ENCODE assay signal across 23 cellular contexts in genomic region chr5:139884734-139885133, GRCh38.
"Had no signal": no experiment of that assay in that cellular context is flagged by ENCODE, and none has a peak within 500 bp of the region (broad histone marks: within the 10 kb centered on the region; RNA-seq: fewer than 3 reads in every experiment).

No MANE protein-coding gene starts in this region.

- ATAC-seq: K562 had no signal

- H3K27ac ChIP-seq: HL-60, KMS-11, SJSA1, SK-N-MC had no signal

- H3K36me3 Mint-ChIP-seq: IgD-negative memory B cell had no signal

- DNase-seq: NCI-H1092, NCI-H1105 treated with DMSO at 0.1 percent for 48 hours, NCI-H1417 treated with DMSO at 0.1 percent for 48 hours, NCI-H146, NCI-H1694 treated with DMSO at 0.1 percent for 48 hours, NCI-H1930, NCI-H2081 treated with DMSO at 0.1 percent for 48 hours, NCI-H2171, NCI-H226, NCI-H446, NCI-H510A, NCI-H524 treated with DMSO at 0.1 percent for 48 hours, NCI-H69, NCI-H774, RPMI8226, SIG-M5 had no signal

- FAIRE-seq: K562, RCC 7860 had no signal

- H3K4me3 ChIP-seq: K562, SJSA1, SK-N-MC had no signal

- H3K9me3 ChIP-seq: SJSA1 had no signal

- H3K4me1 ChIP-seq: SJSA1 had no signal

- H3K4me2 ChIP-seq: KMS-11 had no signal

- H3K36me3 ChIP-seq: SJSA1 had no signal

- H3K9ac ChIP-seq: KMS-11 had no signal
